In the genomic region with DNA sequence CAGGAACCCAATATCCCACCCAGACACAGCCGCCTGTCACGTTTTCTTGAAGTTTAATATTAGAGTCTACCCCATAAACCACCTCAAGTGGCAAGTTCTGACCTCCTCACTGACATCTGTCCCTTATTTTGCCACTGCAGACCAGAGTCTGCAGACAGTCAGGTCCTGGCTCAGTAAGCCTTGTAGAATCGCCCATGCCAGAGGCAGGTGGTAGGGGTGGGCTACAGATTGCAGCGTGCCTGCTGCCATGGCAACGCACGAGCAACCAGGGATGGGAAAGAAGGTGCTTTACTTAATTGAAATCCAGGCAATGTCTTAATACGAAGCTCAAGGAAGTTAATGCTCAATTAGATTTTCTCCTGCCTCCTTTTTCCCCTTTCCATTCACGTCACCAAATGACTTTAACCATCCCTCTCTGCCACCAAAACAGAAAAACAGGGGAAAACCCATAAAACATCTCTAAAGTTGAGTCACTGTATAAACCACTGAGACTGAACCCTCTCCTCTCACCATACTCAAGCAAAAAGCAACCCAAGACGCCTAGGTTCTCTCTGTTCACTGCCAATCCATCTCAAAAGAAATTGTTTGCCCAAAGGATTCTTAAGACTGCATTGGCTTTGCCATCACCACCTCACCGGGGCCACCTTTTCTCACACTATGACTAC, we compare ENCODE assay signal across 15 cellular contexts.
DNase-seq lines count a peak whose midpoint lies in the region; ATAC-seq, FAIRE-seq and TF ChIP-seq lines count a peak whose summit lies in the region.
"Had no signal": no experiment of that assay in that cellular context is flagged by ENCODE, and none has a peak within 500 bp of the region (broad histone marks: within the 10 kb centered on the region; RNA-seq: fewer than 3 reads in every experiment).

No MANE protein-coding gene starts in this region.

- DNase-seq in activated T-cell treated with anti-CD3 and anti-CD28 coated beads, Interleukin-2, amount 50 U/mL, for 4 hours = no peak
- no peak for DNase-seq in activated T-cell treated with anti-CD3 and anti-CD28 coated beads, Interleukin-2, amount 50 U/mL, for 1 hour
- DNase-seq in NCI-H82 treated with DMSO at 0.1 percent for 48 hours (lab: John Stamatoyannopoulos, UW; ENCODE audit: unreplicated experiment) (peak; percentile 53), urothelium cell line (ENCODE audit: low spot score) (no peak), NOMO-1 (lab: John Stamatoyannopoulos, UW; ENCODE audit: unreplicated experiment in 2 of 2) (no peak), pancreas (no peak)
- DNase-seq: activated effector memory CD4-positive, alpha-beta T cell treated with Interleukin-2 at 50 U/mL for 16 hours; GM23248; IMR-90; NCI-H1105 treated with DMSO at 0.1 percent for 48 hours had no signal

- peak; percentile 27 for FAIRE-seq in urothelium cell line (lab: Jason Lieb, UNC)
- FAIRE-seq in pancreas (lab: Jason Lieb, UNC) = no peak
- FAIRE-seq: GM18507, keratinocyte had no signal

- peaks cover 5% of the 10 kb centered on the region for H3K4me1 Mint-ChIP-seq in activated T-cell treated with anti-CD3 and anti-CD28 coated beads, Interleukin-2, amount 50 U/mL, for 4 hours (ENCODE audit: low read depth)

- H3K4me3 ChIP-seq in pancreas = no peak overlapping the region
- H3K4me3 ChIP-seq: GM23248, SJSA1 had no signal

- no peak for TF ChIP-seq CTCF in pancreas (IDR thresholded peaks at IDR 0.05)

- H3K27ac ChIP-seq in pancreas = no peak overlapping the region
- H3K27ac ChIP-seq: GM23248, SJSA1 had no signal

- H3K4me3 Mint-ChIP-seq in activated T-cell treated with anti-CD3 and anti-CD28 coated beads, Interleukin-2, amount 50 U/mL, for 4 hours = no peak overlapping the region

- H3K36me3 Mint-ChIP-seq in activated T-cell treated with anti-CD3 and anti-CD28 coated beads, Interleukin-2, amount 50 U/mL, for 4 hours (ENCODE audit: insufficient read depth) = peaks cover 8% of the 10 kb centered on the region

- H3K36me3 ChIP-seq in pancreas = no peaks in the 10 kb centered on the region
- H3K36me3 ChIP-seq: SJSA1 had no signal

- WGBS in pancreas, 2 donors = 90 to 93% methylated on average over 10 of the region's 10 CpGs

- H3K4me1 ChIP-seq in pancreas = no peaks in the 10 kb centered on the region
- H3K4me1 ChIP-seq: SJSA1 had no signal

- no peaks in the 10 kb centered on the region for H3K9me3 ChIP-seq in pancreas
- H3K9me3 ChIP-seq: SJSA1 had no signal

- intact Hi-C loops in pancreas (cut with DNase I) = no loop called here

- H3K27me3 ChIP-seq in pancreas = no peaks in the 10 kb centered on the region
- H3K27me3 ChIP-seq: SJSA1 had no signal

- ATAC-seq in activated T-cell treated with anti-CD3 and anti-CD28 coated beads, Interleukin-2, amount 50 U/mL, for 4 hours = peak; percentile 67 to 86
- peak; percentile 84 for ATAC-seq in GM21717 (IDR thresholded peaks at IDR 0.05; ENCODE audit: unreplicated experiment)
- no peak for ATAC-seq in pancreas
- no peak for ATAC-seq in GM21737 (IDR thresholded peaks at IDR 0.05; ENCODE audit: unreplicated experiment)

- no peaks in the 10 kb centered on the region for H3K27me3 Mint-ChIP-seq in activated T-cell treated with anti-CD3 and anti-CD28 coated beads, Interleukin-2, amount 50 U/mL, for 4 hours (ENCODE audit: low read depth)

- no peaks in the 10 kb centered on the region for H3K9me3 Mint-ChIP-seq in activated T-cell treated with anti-CD3 and anti-CD28 coated beads, Interleukin-2, amount 50 U/mL, for 4 hours

Comparison
In these comparisons a context has a peak if more than half of its experiments do, and no peak if none do; other contexts are left out.
1. ATAC-seq: peak in activated T-cell treated with anti-CD3 and anti-CD28 coated beads, Interleukin-2, amount 50 U/mL, for 4 hours (2 of 2) and GM21717 (single experiment); none in pancreas (0 of 4) and GM21737 (single experiment).